8 cellular contexts compared by ENCODE assay signal in genomic region chr15:89112341-89112971, GRCh38. TPM values are rescaled to one million over a fixed set of nuclear protein-coding genes. Genes with fewer than 3 reads are reported as not detected.
A peak's percentile ranks its signal among the peaks of the same experiment; 100 is the strongest.
DNase-seq lines count a peak whose midpoint lies in the region; ATAC-seq and TF ChIP-seq lines count a peak whose summit lies in the region.

No MANE protein-coding gene starts in this region.

- peaks cover 27% of the 10 kb centered on the region for H3K36me3 ChIP-seq in CD4-positive, CD25-positive, alpha-beta regulatory T cell (ENCODE audit: control insufficient read depth, insufficient read depth, low read length)
- no peaks in the 10 kb centered on the region for H3K36me3 ChIP-seq in mammary epithelial cell (ENCODE audit: insufficient read depth, low read length)
- H3K36me3 ChIP-seq in osteoblast (ENCODE audit: insufficient read depth, low read length), result peaks cover 28% of the 10 kb centered on the region

- H4K20me1 ChIP-seq in mammary epithelial cell (ENCODE audit: insufficient read depth, low read length) (no peaks in the 10 kb centered on the region), osteoblast (ENCODE audit: insufficient read depth, low read length) (peaks cover 2% of the 10 kb centered on the region)

- peak overlapping the region; percentile 28 for H3K27ac ChIP-seq in CD4-positive, CD25-positive, alpha-beta regulatory T cell (ENCODE audit: insufficient read depth, low read length, poor library complexity, severe bottlenecking)
- H3K27ac ChIP-seq in mammary epithelial cell (ENCODE audit: insufficient read depth, low read depth, low read length), result no peak overlapping the region
- H3K27ac ChIP-seq in osteoblast (ENCODE audit: low read depth, low read length), result peak overlapping the region; percentile 63

- no peaks in the 10 kb centered on the region for H3K9me3 ChIP-seq in CD4-positive, CD25-positive, alpha-beta regulatory T cell (ENCODE audit: control insufficient read depth in 2 of 2, low read length in 2 of 2)
- no peaks in the 10 kb centered on the region for H3K9me3 ChIP-seq in mammary epithelial cell (replicated peaks; ENCODE audit: insufficient read depth, low read length)
- H3K9me3 ChIP-seq in osteoblast (ENCODE audit: low read depth, low read length), result no peaks in the 10 kb centered on the region

- peak overlapping the region; percentile 61 to 86 (median 82) for H3K27ac Mint-ChIP-seq in CD4-positive, CD25-positive, alpha-beta regulatory T cell

- H3K36me3 Mint-ChIP-seq in CD4-positive, CD25-positive, alpha-beta regulatory T cell, result peaks cover 19% of the 10 kb centered on the region

- H3K79me2 ChIP-seq in mammary epithelial cell (ENCODE audit: insufficient read depth, low read length) (peaks cover 8% of the 10 kb centered on the region), osteoblast (ENCODE audit: insufficient read depth, low read length) (peaks cover 75% of the 10 kb centered on the region)

- peak overlapping the region; percentile 33 for H3K4me3 ChIP-seq in CD4-positive, CD25-positive, alpha-beta regulatory T cell (ENCODE audit: low read depth, low read length)
- H3K4me3 ChIP-seq in mammary epithelial cell (replicated peaks in 1 of 3; ENCODE audit: insufficient read depth in 1 of 3, low read depth in 2 of 3, low read length in 3 of 3), result no peak overlapping the region
- no peak overlapping the region for H3K4me3 ChIP-seq in osteoblast (ENCODE audit: insufficient read depth, low read length)

- TF ChIP-seq CTCF in mammary epithelial cell (conservative IDR thresholded peaks at IDR 0.05 in 1 of 2, IDR thresholded peaks at IDR 0.05 in 1 of 2; ENCODE audit: extremely low read depth in 1 of 2, insufficient read depth in 1 of 2, low read depth in 1 of 2, low read length in 2 of 2), result no peak
- TF ChIP-seq CTCF in osteoblast (IDR thresholded peaks at IDR 0.05; ENCODE audit: extremely low read depth, low read depth, low read length), result no peak

- DNase-seq in CD4-positive, CD25-positive, alpha-beta regulatory T cell, result peak in 1 of 3 donors; percentile 72
- DNase-seq in mammary epithelial cell, result no peak
- DNase-seq in osteoblast (ENCODE audit: insufficient read length, low spot score, missing footprints), result no peak
- DNase-seq in G401 (ENCODE audit: low spot score), result no peak
- DNase-seq in NCI-H1694 (lab: John Stamatoyannopoulos, UW), result no peak
- no peak for DNase-seq in activated T-cell treated with anti-CD3 and anti-CD28 coated beads, Interleukin-2, amount 50 U/mL, for 1 hour

- no TSS peak for BruUV-seq in mammary epithelial cell (replicated peaks; lab: Mats Ljungman, UMichigan)

- in situ Hi-C loops in mammary epithelial cell (cut with MboI; ENCODE audit: low sequenced_read_pairs in 2 of 2) (no loop called here), G401 (cut with HindIII; ENCODE audit: low sequenced_read_pairs) (no loop called here)

- intact Hi-C loops in mammary epithelial cell (cut with micrococcal nuclease), result no loop called here

- peak overlapping the region; percentile 20 for H3K4me2 ChIP-seq in mammary epithelial cell (ENCODE audit: insufficient read depth, low read depth, low read length)
- peak overlapping the region; percentile 42 for H3K4me2 ChIP-seq in osteoblast (ENCODE audit: insufficient read depth, low read length)

- H3K4me1 Mint-ChIP-seq in CD4-positive, CD25-positive, alpha-beta regulatory T cell, result peaks cover 17 to 40% (median 33%) of the 10 kb centered on the region in 4 donors

- no peak overlapping the region for H3K9ac ChIP-seq in mammary epithelial cell (ENCODE audit: insufficient read depth, low read length)

- H2AFZ ChIP-seq in mammary epithelial cell (ENCODE audit: low read depth, low read length), result no peak overlapping the region
- H2AFZ ChIP-seq in osteoblast (ENCODE audit: low read length), result peak overlapping the region; percentile 17

- WGBS in mammary epithelial cell (ENCODE audit: low coverage, missing lambda C conversion rate), result 13% methylated on average over 1 of the region's 1 CpG

- CTCF ChIA-PET in mammary epithelial cell (lab: Charles Lee; ENCODE audit: low non-redundant PET), result no interaction called here

- no peaks in the 10 kb centered on the region for H3K27me3 ChIP-seq in CD4-positive, CD25-positive, alpha-beta regulatory T cell (ENCODE audit: control insufficient read depth, insufficient read depth, low read length)
- no peaks in the 10 kb centered on the region for H3K27me3 ChIP-seq in mammary epithelial cell (ENCODE audit: insufficient read depth, low read length)
- H3K27me3 ChIP-seq in osteoblast (ENCODE audit: insufficient read depth, low read length), result no peaks in the 10 kb centered on the region

- ATAC-seq in CD4-positive, CD25-positive, alpha-beta regulatory T cell (ENCODE audit: low read depth in 2 of 2), result peak; percentile 66 to 72
- ATAC-seq in GM19395 (IDR thresholded peaks at IDR 0.05; ENCODE audit: unreplicated experiment), result peak; percentile 96
- ATAC-seq in HG03439 (IDR thresholded peaks at IDR 0.05; ENCODE audit: unreplicated experiment), result peak; percentile 83

- H3K9me3 Mint-ChIP-seq in CD4-positive, CD25-positive, alpha-beta regulatory T cell, result no peaks in the 10 kb centered on the region

- peaks cover 18% of the 10 kb centered on the region for H3K4me1 ChIP-seq in CD4-positive, CD25-positive, alpha-beta regulatory T cell (ENCODE audit: control insufficient read depth, insufficient read depth, low read length, poor library complexity, severe bottlenecking)
- H3K4me1 ChIP-seq in mammary epithelial cell (ENCODE audit: insufficient read depth, low read length) (peaks cover 24% of the 10 kb centered on the region), osteoblast (ENCODE audit: insufficient read depth, low read length) (peaks cover 48% of the 10 kb centered on the region)

- peak overlapping the region in 2 of 4 donors; percentile 57 to 76 for H3K4me3 Mint-ChIP-seq in CD4-positive, CD25-positive, alpha-beta regulatory T cell

- dilution Hi-C loops in mammary epithelial cell (cut with HindIII; ENCODE audit: low sequenced_read_pairs), result no loop called here

- no peaks in the 10 kb centered on the region for H3K27me3 Mint-ChIP-seq in CD4-positive, CD25-positive, alpha-beta regulatory T cell

RNA-seq across cellular contexts. Expression of gene ABHD2, which starts 24.2 kb away (rescaled TPM):
- total RNA-seq in CD4-positive, CD25-positive, alpha-beta regulatory T cell, result 67.8 TPM
- polyA plus RNA-seq in CD4-positive, CD25-positive, alpha-beta regulatory T cell, result 10 to 100 TPM; 18.7 to 30.2 (median 21.2) TPM
- total RNA-seq in mammary epithelial cell (10 to 100 TPM; 35.3 to 47.4 TPM), osteoblast (115 and 151 TPM in 2 replicates)
- polyA plus RNA-seq in mammary epithelial cell, result 29.6 TPM
- 207 TPM for polyA minus RNA-seq in mammary epithelial cell
- 11.0 and 12.4 TPM in 2 replicates for total RNA-seq in G401 (2014; rRNA removed; shearing (Covaris generic))
